ENCODE assay signal across 9 cellular contexts in the genomic region with DNA sequence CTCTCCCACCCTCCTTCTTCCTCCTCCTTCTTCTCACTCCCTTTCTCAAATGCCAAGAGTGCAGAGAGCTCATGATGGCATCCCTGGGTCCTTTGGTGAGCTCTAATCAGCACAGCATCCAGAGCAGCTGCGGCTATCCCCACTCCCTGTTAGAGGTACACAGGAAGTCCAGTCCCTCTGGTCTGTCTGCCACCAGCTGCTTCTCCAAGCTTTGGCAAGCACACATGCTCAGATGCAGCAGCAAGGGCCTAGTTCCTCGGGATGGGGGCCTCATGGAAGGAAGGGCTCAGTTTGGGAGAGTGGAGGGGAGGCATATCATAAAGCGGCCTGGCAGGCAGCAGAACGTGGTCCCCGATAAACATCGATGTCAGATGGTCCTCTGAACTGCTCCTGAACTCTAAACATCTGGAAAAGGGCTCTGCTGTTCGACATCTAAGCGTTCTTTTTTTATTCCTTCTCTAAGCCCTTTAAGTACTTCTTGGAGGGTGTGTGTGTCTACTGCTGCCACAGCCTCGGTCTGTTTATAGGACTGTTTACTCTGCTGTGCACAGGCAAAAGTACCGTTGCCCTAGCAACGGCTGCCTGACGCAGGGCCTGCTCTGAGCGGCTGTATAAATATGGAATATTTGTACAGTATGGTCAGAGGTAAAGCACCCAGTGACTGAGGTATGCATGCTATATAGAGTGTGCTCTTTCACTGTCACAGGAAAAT.
A peak's percentile ranks its signal among the peaks of the same experiment; 100 is the strongest.
DNase-seq lines count a peak whose midpoint lies in the region; ATAC-seq and TF ChIP-seq lines count a peak whose summit lies in the region.
"Had no signal": no experiment of that assay in that cellular context is flagged by ENCODE, and none has a peak within 500 bp of the region (broad histone marks: within the 10 kb centered on the region; RNA-seq: fewer than 3 reads in every experiment).

No MANE protein-coding gene starts in this region.

- no peak overlapping the region for H2AFZ ChIP-seq in Karpas-422 (ENCODE audit: low read length)

- ATAC-seq in HG03520 (IDR thresholded peaks at IDR 0.05; ENCODE audit: unreplicated experiment) = no peak
- no peak for ATAC-seq in HG02870 (IDR thresholded peaks at IDR 0.05; ENCODE audit: unreplicated experiment)

- H3K27me3 ChIP-seq in adipocyte (replicated peaks; ENCODE audit: control insufficient read depth, insufficient read depth, low read length) (no peaks in the 10 kb centered on the region), stomach smooth muscle (ENCODE audit: control insufficient read depth in 1 of 2, insufficient read depth in 2 of 2, low read length in 2 of 2) (no peaks in the 10 kb centered on the region), Karpas-422 (ENCODE audit: low read length) (no peaks in the 10 kb centered on the region)

- TF ChIP-seq CTCF in HFF-Myc (IDR thresholded peaks at IDR 0.05; ENCODE audit: low read depth, low read length, missing control alignments) (no peak), GM13976 (IDR thresholded peaks at IDR 0.05; ENCODE audit: borderline replicate concordance, control extremely low read depth, extremely low read depth, insufficient read depth, missing control alignments) (no peak)

- H3K4me3 ChIP-seq in HFF-Myc (replicated peaks; ENCODE audit: low read depth, low read length) (no peak overlapping the region), adipocyte (ENCODE audit: low read length) (no peak overlapping the region), stomach smooth muscle (ENCODE audit: low read length in 2 of 2) (peak overlapping the region; percentile 15 to 52), Karpas-422 (ENCODE audit: low read length) (no peak overlapping the region)
- H3K4me3 ChIP-seq: SK-N-MC had no signal

- no peaks in the 10 kb centered on the region for H4K20me1 ChIP-seq in Karpas-422 (ENCODE audit: insufficient read depth, low read depth, low read length)

- DNase-seq in HFF-Myc (ENCODE audit: extremely low read depth, low read depth) = peak; percentile 78
- DNase-seq in adipocyte (ENCODE audit: low read depth) = peak; percentile 95
- peak; percentile 17 for DNase-seq in inferior parietal cortex (ENCODE audit: extremely low spot score)
- DNase-seq in Karpas-422 = no peak
- DNase-seq in GM13976 (ENCODE audit: low spot score) = no peak

- no peaks in the 10 kb centered on the region for H3K9me3 ChIP-seq in adipocyte (ENCODE audit: control insufficient read depth, low read length)
- H3K9me3 ChIP-seq in stomach smooth muscle (ENCODE audit: control insufficient read depth in 2 of 2, low read length in 2 of 2) = no peaks in the 10 kb centered on the region
- no peaks in the 10 kb centered on the region for H3K9me3 ChIP-seq in Karpas-422 (ENCODE audit: low read length)

- H3K36me3 ChIP-seq in adipocyte (ENCODE audit: control insufficient read depth, insufficient read depth, low read length, severe bottlenecking) (peaks cover 93% of the 10 kb centered on the region), stomach smooth muscle (ENCODE audit: control insufficient read depth in 2 of 2, insufficient read depth in 2 of 2, low read length in 2 of 2) (peaks cover 25 to 42% of the 10 kb centered on the region in 2 donors), Karpas-422 (ENCODE audit: insufficient read depth, low read length) (no peaks in the 10 kb centered on the region)

- no peaks in the 10 kb centered on the region for H3K9me2 ChIP-seq in Karpas-422 (replicated peaks; ENCODE audit: insufficient read depth, low read length)

- H3K79me2 ChIP-seq in Karpas-422 (ENCODE audit: low read length) = no peaks in the 10 kb centered on the region

- H3K27ac ChIP-seq in stomach smooth muscle (ENCODE audit: low read length) (peak overlapping the region; percentile 96), Karpas-422 (ENCODE audit: low read length) (no peak overlapping the region)
- H3K27ac ChIP-seq: SK-N-MC had no signal

- in situ Hi-C loops in GM13976 (cut with MboI; ENCODE audit: low sequenced_read_pairs, unreplicated experiment) = no loop called here

- peaks cover 26% of the 10 kb centered on the region for H3K4me1 ChIP-seq in adipocyte (ENCODE audit: control insufficient read depth, insufficient read depth, low read length)
- peaks cover 44% of the 10 kb centered on the region for H3K4me1 ChIP-seq in stomach smooth muscle (ENCODE audit: control insufficient read depth, insufficient read depth, low read length)
- H3K4me1 ChIP-seq in Karpas-422 (ENCODE audit: low read length) = no peaks in the 10 kb centered on the region

- H3K9ac ChIP-seq in adipocyte (ENCODE audit: low read length) = no peak overlapping the region
- H3K9ac ChIP-seq in stomach smooth muscle (ENCODE audit: low read length in 2 of 2) = peak overlapping the region; percentile 50 to 75
- no peak overlapping the region for H3K9ac ChIP-seq in Karpas-422 (ENCODE audit: low read length)

- no peak overlapping the region for H3K4me2 ChIP-seq in Karpas-422 (ENCODE audit: low read depth, low read length, poor library complexity, severe bottlenecking)

Comparison
In these comparisons a context has a peak if more than half of its experiments do, and no peak if none do; other contexts are left out.
1. DNase-seq: peak in HFF-Myc (single experiment), adipocyte (single experiment) and inferior parietal cortex (single experiment); none in Karpas-422 (single experiment) and GM13976 (single experiment).
2. H3K4me3 ChIP-seq: peak in stomach smooth muscle (2 of 2); none in HFF-Myc (single experiment), adipocyte (single experiment) and Karpas-422 (single experiment).
3. H3K9ac ChIP-seq: peak in stomach smooth muscle (2 of 2); none in adipocyte (single experiment) and Karpas-422 (single experiment).